ENCODE assay signal across 23 cellular contexts in genomic region chr10:11653758-11654471, GRCh38.
"Had no signal": no experiment of that assay in that cellular context is flagged by ENCODE, and none has a peak within 500 bp of the region (broad histone marks: within the 10 kb centered on the region; RNA-seq: fewer than 3 reads in every experiment).

No MANE protein-coding gene starts in this region.

- H3K4me1 ChIP-seq: body of pancreas had no signal

- H3K4me3 Mint-ChIP-seq: activated B cell treated with CpG ODN at 0.5 μM for 24 hours; activated CD4-positive, alpha-beta memory T cell treated with anti-CD3 and anti-CD28 coated beads for 36 hours; activated naive CD8-positive, alpha-beta T cell; activated T-cell treated with anti-CD3 and anti-CD28 coated beads, Interleukin-2, amount 50 U/mL, for 4 hours; activated T-helper 17 cell treated with anti-CD3 and anti-CD28 coated beads, Interleukin-2, amount 50 U/mL, for 72 hours; T-helper 17 cell; T-helper 2 cell treated with Interferon-gamma antibody and Interleukin-4, amounts not matched to agents 5 μg/mL and 100 μg/mL, for 36 hours had no signal

- H3K27me3 ChIP-seq: body of pancreas had no signal

- H3K4me1 Mint-ChIP-seq: activated B cell treated with CpG ODN at 0.5 μM for 24 hours; activated T-helper 17 cell treated with anti-CD3 and anti-CD28 coated beads, Interleukin-2, amount 50 U/mL, for 72 hours had no signal

- H3K9me3 ChIP-seq: body of pancreas had no signal

- H3K27me3 Mint-ChIP-seq: activated B cell treated with CpG ODN at 0.5 μM for 24 hours; activated CD4-positive, alpha-beta memory T cell treated with anti-CD3 and anti-CD28 coated beads for 36 hours; activated naive CD8-positive, alpha-beta T cell had no signal

- H3K27ac Mint-ChIP-seq: activated B cell treated with CpG ODN at 0.5 μM for 24 hours; activated CD4-positive, alpha-beta memory T cell treated with anti-CD3 and anti-CD28 coated beads for 36 hours; activated naive CD8-positive, alpha-beta T cell; activated T-helper 17 cell treated with anti-CD3 and anti-CD28 coated beads, Interleukin-2, amount 50 U/mL, for 72 hours; T-helper 17 cell; T-helper 2 cell treated with Interferon-gamma antibody and Interleukin-4, amounts not matched to agents 5 μg/mL and 100 μg/mL, for 36 hours had no signal

- H3K36me3 ChIP-seq: WERI-Rb-1 had no signal

- H3K9me3 Mint-ChIP-seq: activated B cell treated with CpG ODN at 0.5 μM for 24 hours; activated CD4-positive, alpha-beta memory T cell treated with anti-CD3 and anti-CD28 coated beads for 36 hours; activated T-cell treated with anti-CD3 and anti-CD28 coated beads, Interleukin-2, amount 50 U/mL, for 4 hours; activated T-helper 17 cell treated with anti-CD3 and anti-CD28 coated beads, Interleukin-2, amount 50 U/mL, for 72 hours; T-helper 2 cell treated with Interferon-gamma antibody and Interleukin-4, amounts not matched to agents 5 μg/mL and 100 μg/mL, for 36 hours had no signal

- H3K27ac ChIP-seq: body of pancreas, epithelial cell of prostate, WERI-Rb-1 had no signal

- DNase-seq: activated B cell treated with CpG ODN at 0.5 μM for 24 hours; activated CD4-positive, alpha-beta memory T cell treated with anti-CD3 and anti-CD28 coated beads for 36 hours; activated CD4-positive, alpha-beta T cell treated with anti-CD3 and anti-CD28 coated beads for 48 hours; activated CD8-positive, alpha-beta memory T cell treated with anti-CD3 and anti-CD28 coated beads for 24 hours; activated effector memory CD4-positive, alpha-beta T cell treated with Interleukin-2 at 50 U/mL for 16 hours; activated gamma-delta T cell treated with Interleukin-2 at 50 U/mL for 16 hours; activated naive CD4-positive, alpha-beta T cell treated with anti-CD3 and anti-CD28 coated beads, Interleukin-2, amount 50 U/mL, for 16 hours; activated naive CD4-positive, alpha-beta T cell treated with Interleukin-2 at 50 U/mL for 16 hours; activated T-cell treated with anti-CD3 and anti-CD28 coated beads, Interleukin-2, amount 50 U/mL, for 4 hours; amniotic stem cell; anterior cingulate cortex; body of pancreas; effector CD8-positive, alpha-beta T cell; foreskin fibroblast; T-helper 1 cell; T-helper 17 cell; T1000; WERI-Rb-1 had no signal

- ATAC-seq: activated CD4-positive, CD25-positive, alpha-beta regulatory T cell treated with anti-CD3 and anti-CD28 coated beads, Interleukin-2, amount 50 U/mL, for 24 hours; activated T-cell treated with anti-CD3 and anti-CD28 coated beads, Interleukin-2, amount 50 U/mL, for 4 hours; activated T-helper 17 cell treated with anti-CD3 and anti-CD28 coated beads, Interleukin-2, amount 50 U/mL, for 72 hours; body of pancreas; T-helper 17 cell had no signal

- H3K4me3 ChIP-seq: body of pancreas had no signal

- H3K36me3 Mint-ChIP-seq: activated CD4-positive, alpha-beta memory T cell treated with anti-CD3 and anti-CD28 coated beads for 36 hours; activated naive CD8-positive, alpha-beta T cell had no signal
